Comparison of ENCODE assay signal across 30 cellular contexts in the genomic region with DNA sequence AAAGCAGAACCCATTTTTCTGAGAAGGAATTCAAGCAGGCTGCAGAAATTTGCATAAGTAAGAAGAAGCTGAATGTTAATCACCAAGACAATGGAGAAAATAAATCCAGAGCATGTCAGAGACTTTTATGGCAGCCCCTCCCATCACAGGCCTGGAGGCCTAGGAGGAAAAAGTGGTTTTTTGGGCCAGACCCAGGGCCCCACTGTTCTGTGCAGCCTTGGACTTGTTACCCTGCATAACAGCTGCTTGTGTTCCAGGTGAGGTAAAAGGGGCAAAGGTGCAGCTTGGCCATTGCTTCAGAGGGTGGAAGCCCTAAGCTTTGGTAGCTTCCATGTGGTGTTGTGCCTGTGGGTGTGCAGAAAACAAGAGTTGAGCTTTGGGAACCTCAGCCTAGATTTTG.
DNase-seq lines count a peak whose midpoint lies in the region; ATAC-seq, FAIRE-seq and TF ChIP-seq lines count a peak whose summit lies in the region.
"Had no signal": no experiment of that assay in that cellular context is flagged by ENCODE, and none has a peak within 500 bp of the region (broad histone marks: within the 10 kb centered on the region; RNA-seq: fewer than 3 reads in every experiment).

No MANE protein-coding gene starts in this region.

- no peak for TF ChIP-seq RAD21 in A549 (conservative IDR thresholded peaks at IDR 0.05 in 1 of 2, IDR thresholded peaks at IDR 0.05 in 1 of 2)

- no peak for DNase-seq in A549 (ENCODE audit: low read depth in 1 of 2, low spot score in 1 of 2)
- DNase-seq in NCI-H748 (lab: John Stamatoyannopoulos, UW; ENCODE audit: unreplicated experiment) = no peak
- no peak for DNase-seq in GM12892 (ENCODE audit: insufficient read length)
- DNase-seq: 8988T; ACHN; AML-193; BE2C; C1 segment of cervical spinal cord; Caco-2; Calu3; CD4-positive, alpha-beta memory T cell; CD4-positive, alpha-beta T cell; CD4-positive, CD25-positive, alpha-beta regulatory T cell; CD8-positive, alpha-beta memory T cell; CD8-positive, alpha-beta T cell; COR-L47; DMS 273 treated with DMSO at 0.1 percent for 48 hours; DMS153; DMS53; DMS79; DMS79 treated with DMSO at 0.1 percent for 48 hours; DND-41; EL had no signal

- H3K4me1 ChIP-seq in A549 (no peaks in the 10 kb centered on the region), HEK293 (ENCODE audit: control insufficient read depth, insufficient read depth, low read length) (no peaks in the 10 kb centered on the region)
- H3K4me1 ChIP-seq: BE2C; BLaER1; BLaER1 treated with 17β-estradiol and CSF1 and Interleukin-3, amounts not matched to agents 10 nM and 100 nM; Caco-2 had no signal

- no peaks in the 10 kb centered on the region for H3K36me3 ChIP-seq in HEK293 (ENCODE audit: control insufficient read depth in 2 of 2, insufficient read depth in 1 of 2, low read length in 2 of 2)
- H3K36me3 ChIP-seq: BE2C; BLaER1; BLaER1 treated with 17β-estradiol and CSF1 and Interleukin-3, amounts not matched to agents 10 nM and 100 nM had no signal

- ATAC-seq in A549 = no peak
- ATAC-seq: CD8-positive, alpha-beta T cell had no signal

- no peak overlapping the region for H3K4me2 ChIP-seq in A549
- H3K4me2 ChIP-seq: BLaER1; BLaER1 treated with 17β-estradiol and CSF1 and Interleukin-3, amounts not matched to agents 10 nM and 100 nM had no signal

- no peak for TF ChIP-seq EP300 in A549 (IDR thresholded peaks at IDR 0.05)

- H3K4me3 ChIP-seq in A549 (no peak overlapping the region), HEK293 (ENCODE audit: low read depth, low read length) (no peak overlapping the region)
- H3K4me3 ChIP-seq: BLaER1; BLaER1 treated with 17β-estradiol and CSF1 and Interleukin-3, amounts not matched to agents 10 nM and 100 nM had no signal

- H3K9me3 ChIP-seq in A549 (no peaks in the 10 kb centered on the region; the same call in 2 of the 3 replicates), HEK293 (ENCODE audit: control insufficient read depth, insufficient read depth, low read depth, low read length) (no peaks in the 10 kb centered on the region)
- H3K9me3 ChIP-seq: BE2C, Caco-2 had no signal

- CTCF ChIA-PET in A549 (lab: Yijun Ruan, JAX) (no interaction called here), HEK293 (lab: Yijun Ruan, JAX) (no interaction called here)

- TF ChIP-seq CTCF in A549 (IDR thresholded peaks at IDR 0.05) (no peak), HEK293 (tag by site-specific recombination; IDR thresholded peaks at IDR 0.05) (no peak)

- FAIRE-seq in A549 (lab: Jason Lieb, UNC) (no peak), GM12892 (lab: Jason Lieb, UNC) (no peak)
- FAIRE-seq: A204.1, D721Med had no signal

- POLR2A ChIA-PET in A549 (lab: Yijun Ruan, JAX) = no interaction called here
- POLR2A ChIA-PET in HEK293 (lab: Yijun Ruan, JAX) = no interaction called here

- H3K27ac ChIP-seq in A549 = no peak overlapping the region
- no peak overlapping the region for H3K27ac ChIP-seq in HEK293 (ENCODE audit: extremely low read depth, low read depth, low read length)
- H3K27ac ChIP-seq: 22Rv1; BLaER1; BLaER1 treated with 17β-estradiol and CSF1 and Interleukin-3, amounts not matched to agents 10 nM and 100 nM; C4-2B had no signal

- no peak for TF ChIP-seq POLR2A in A549 (IDR thresholded peaks at IDR 0.05; ENCODE audit: low read length)
- TF ChIP-seq POLR2A in GM12892 (IDR thresholded peaks at IDR 0.05; ENCODE audit: low read depth, low read length) = no peak

TF ChIP-seq in A549, 52 proteins besides CTCF, POLR2A, EP300 and RAD21:
- TF ChIP-seq ZFP36 (IDR thresholded peaks at IDR 0.05; ENCODE audit: borderline replicate concordance, partially characterized antibody) (peak; percentile 18), JUNB (IDR thresholded peaks at IDR 0.05) (no peak)

TF ChIP-seq in HEK293, 187 proteins besides CTCF, POLR2A, EP300 and RAD21:
- TF ChIP-seq, protein P1, sequence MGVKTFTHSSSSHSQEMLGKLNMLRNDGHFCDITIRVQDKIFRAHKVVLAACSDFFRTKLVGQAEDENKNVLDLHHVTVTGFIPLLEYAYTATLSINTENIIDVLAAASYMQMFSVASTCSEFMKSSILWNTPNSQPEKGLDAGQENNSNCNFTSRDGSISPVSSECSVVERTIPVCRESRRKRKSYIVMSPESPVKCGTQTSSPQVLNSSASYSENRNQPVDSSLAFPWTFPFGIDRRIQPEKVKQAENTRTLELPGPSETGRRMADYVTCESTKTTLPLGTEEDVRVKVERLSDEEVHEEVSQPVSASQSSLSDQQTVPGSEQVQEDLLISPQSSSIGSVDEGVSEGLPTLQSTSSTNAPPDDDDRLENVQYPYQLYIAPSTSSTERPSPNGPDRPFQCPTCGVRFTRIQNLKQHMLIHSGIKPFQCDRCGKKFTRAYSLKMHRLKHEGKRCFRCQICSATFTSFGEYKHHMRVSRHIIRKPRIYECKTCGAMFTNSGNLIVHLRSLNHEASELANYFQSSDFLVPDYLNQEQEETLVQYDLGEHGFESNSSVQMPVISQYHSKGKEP (tag by site-specific recombination; IDR thresholded peaks at IDR 0.05) = no peak
- TF ChIP-seq ZFP3 (tag by site-specific recombination; IDR thresholded peaks at IDR 0.05; ENCODE audit: low read depth) (no peak), ZNF175 (tag by site-specific recombination; IDR thresholded peaks at IDR 0.05) (no peak), ZNF585B (tag by site-specific recombination; IDR thresholded peaks at IDR 0.05) (peak; percentile 60), SETDB1 (IDR thresholded peaks at IDR 0.05; ENCODE audit: insufficient read length, low read length) (peak; percentile 21), ZNF140 (tag by site-specific recombination; IDR thresholded peaks at IDR 0.05) (no peak), ZBTB20 (tag by site-specific recombination; IDR thresholded peaks at IDR 0.05) (no peak)
- TF ChIP-seq, protein P2, sequence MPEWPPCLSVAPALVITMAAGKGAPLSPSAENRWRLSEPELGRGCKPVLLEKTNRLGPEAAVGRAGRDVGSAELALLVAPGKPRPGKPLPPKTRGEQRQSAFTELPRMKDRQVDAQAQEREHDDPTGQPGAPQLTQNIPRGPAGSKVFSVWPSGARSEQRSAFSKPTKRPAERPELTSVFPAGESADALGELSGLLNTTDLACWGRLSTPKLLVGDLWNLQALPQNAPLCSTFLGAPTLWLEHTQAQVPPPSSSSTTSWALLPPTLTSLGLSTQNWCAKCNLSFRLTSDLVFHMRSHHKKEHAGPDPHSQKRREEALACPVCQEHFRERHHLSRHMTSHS (tag by site-specific recombination; IDR thresholded peaks at IDR 0.05) = no peak
